ENCODE assay signal across 11 cellular contexts in the genomic region with DNA sequence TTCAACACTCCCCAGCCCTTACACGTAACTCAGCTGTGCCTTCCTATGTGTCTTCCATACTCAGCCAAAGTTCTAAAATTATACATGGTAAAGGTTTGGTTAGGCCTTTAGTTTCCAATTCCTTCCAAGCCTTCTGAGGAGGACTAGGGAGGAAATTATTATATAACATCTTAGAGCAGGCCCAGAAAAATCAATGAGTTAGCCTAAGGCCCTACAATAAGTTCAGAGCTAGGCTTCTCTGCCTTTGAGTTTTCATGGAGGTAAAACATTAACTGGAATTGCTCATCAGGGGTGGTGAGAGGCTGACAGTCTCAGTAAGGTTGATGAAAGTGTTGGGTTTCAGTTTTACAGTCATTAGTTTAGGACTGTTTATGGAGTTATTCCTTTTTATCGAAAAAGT.
DNase-seq lines count a peak whose midpoint lies in the region; ATAC-seq and TF ChIP-seq lines count a peak whose summit lies in the region.
"Had no signal": no experiment of that assay in that cellular context is flagged by ENCODE, and none has a peak within 500 bp of the region (broad histone marks: within the 10 kb centered on the region; RNA-seq: fewer than 3 reads in every experiment).

No MANE protein-coding gene starts in this region.

- H3K4me1 ChIP-seq in parathyroid adenoma = peaks cover 77% of the 10 kb centered on the region

- H3K4me2 ChIP-seq in parathyroid adenoma (ENCODE audit: low read length) = peak overlapping the region; percentile 15

- DNase-seq in GM19238 (ENCODE audit: insufficient read length, low spot score) (peak; percentile 12), HT-29 (ENCODE audit: low spot score) (peak; percentile 42), NCI-H1694 treated with DMSO at 0.1 percent for 48 hours (lab: John Stamatoyannopoulos, UW) (no peak), posterior vena cava (ENCODE audit: low spot score) (no peak)
- DNase-seq in activated naive CD4-positive, alpha-beta T cell (lab: John Stamatoyannopoulos, UW) = no peak
- DNase-seq: activated naive CD4-positive, alpha-beta T cell treated with anti-CD3 and anti-CD28 coated beads, Interleukin-2, amount 50 U/mL, for 16 hours; NCI-H2029 treated with DMSO at 0.1 percent for 48 hours had no signal

- ATAC-seq in HG02938 (IDR thresholded peaks at IDR 0.05; ENCODE audit: unreplicated experiment) (peak; percentile 95), esophagus mucosa (no peak)

- no peak overlapping the region for H3K9ac ChIP-seq in parathyroid adenoma

- no peaks in the 10 kb centered on the region for H3K9me3 ChIP-seq in parathyroid adenoma (ENCODE audit: control insufficient read depth, low read length)
- H3K9me3 ChIP-seq: Caco-2 had no signal

- no peaks in the 10 kb centered on the region for H3K36me3 ChIP-seq in parathyroid adenoma (ENCODE audit: control insufficient read depth, insufficient read depth, low read length)

- H3K27ac ChIP-seq in parathyroid adenoma = peak overlapping the region; percentile 24

- no peaks in the 10 kb centered on the region for H3K79me2 ChIP-seq in parathyroid adenoma

- no peaks in the 10 kb centered on the region for H3K27me3 ChIP-seq in parathyroid adenoma (ENCODE audit: control insufficient read depth, insufficient read depth, low read length)

- intact Hi-C loops in posterior vena cava (cut with DNase I) = no loop called here

- TF ChIP-seq CTCF in parathyroid adenoma (IDR thresholded peaks at IDR 0.05) = no peak

- no peak overlapping the region for H3K4me3 ChIP-seq in parathyroid adenoma (ENCODE audit: low read depth, low read length)

- peak overlapping the region; percentile 34 for H2AFZ ChIP-seq in parathyroid adenoma

Comparison
In these comparisons a context has a peak if more than half of its experiments do, and no peak if none do; other contexts are left out.
1. DNase-seq: peak in GM19238 (single experiment) and HT-29 (single experiment); none in NCI-H1694 treated with DMSO at 0.1 percent for 48 hours (single experiment), posterior vena cava (single experiment) and activated naive CD4-positive, alpha-beta T cell (0 of 4).